1 cellular context compared by ENCODE assay signal in the genomic region with DNA sequence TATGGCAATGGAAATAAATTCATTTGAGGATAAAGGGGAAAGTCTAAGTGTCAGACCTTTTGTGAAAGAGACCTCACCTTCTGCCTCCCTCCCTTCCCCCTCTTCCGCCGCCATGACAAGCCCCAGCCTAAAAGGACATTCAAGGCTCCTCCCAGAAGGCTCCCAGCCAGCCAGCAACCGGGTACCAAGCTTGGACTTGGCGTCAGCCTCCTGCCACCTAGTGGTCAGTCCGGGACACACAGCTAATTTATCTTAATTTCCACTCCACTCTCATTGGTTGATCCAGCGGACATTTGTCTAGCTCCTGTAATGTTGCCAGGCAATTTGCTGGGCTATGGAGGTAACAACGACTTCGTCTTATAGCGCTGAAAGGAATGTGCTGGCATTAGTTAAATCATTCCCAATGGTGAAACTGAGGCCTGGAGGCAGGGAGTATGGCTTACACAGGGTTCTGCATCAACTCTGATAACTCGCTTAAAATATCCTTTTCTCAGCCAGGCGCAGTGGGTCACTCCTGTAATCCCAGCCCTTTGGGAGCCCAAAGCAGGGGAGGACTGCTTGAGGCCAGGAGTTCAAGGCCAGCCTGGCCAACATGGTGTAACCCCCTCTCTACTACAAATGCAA.
A peak's percentile ranks its signal among the peaks of the same experiment; 100 is the strongest.
TF ChIP-seq lines count a peak whose summit lies in the region.

No MANE protein-coding gene starts in this region.

TF ChIP-seq in H1, 55 proteins besides CTCF, POLR2A, EP300 and RAD21 (continued from another document):
- TF ChIP-seq, protein P1, sequence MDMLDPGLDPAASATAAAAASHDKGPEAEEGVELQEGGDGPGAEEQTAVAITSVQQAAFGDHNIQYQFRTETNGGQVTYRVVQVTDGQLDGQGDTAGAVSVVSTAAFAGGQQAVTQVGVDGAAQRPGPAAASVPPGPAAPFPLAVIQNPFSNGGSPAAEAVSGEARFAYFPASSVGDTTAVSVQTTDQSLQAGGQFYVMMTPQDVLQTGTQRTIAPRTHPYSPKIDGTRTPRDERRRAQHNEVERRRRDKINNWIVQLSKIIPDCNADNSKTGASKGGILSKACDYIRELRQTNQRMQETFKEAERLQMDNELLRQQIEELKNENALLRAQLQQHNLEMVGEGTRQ (IDR thresholded peaks at IDR 0.05; ENCODE audit: low read length), result no peak
- 0 out of 2 replicates have a peak, but pooled peaks have one; percentile 59 for TF ChIP-seq RFX5 (IDR thresholded peaks at IDR 0.05; ENCODE audit: borderline replicate concordance, low read depth, low read length)
- TF ChIP-seq, protein P2, sequence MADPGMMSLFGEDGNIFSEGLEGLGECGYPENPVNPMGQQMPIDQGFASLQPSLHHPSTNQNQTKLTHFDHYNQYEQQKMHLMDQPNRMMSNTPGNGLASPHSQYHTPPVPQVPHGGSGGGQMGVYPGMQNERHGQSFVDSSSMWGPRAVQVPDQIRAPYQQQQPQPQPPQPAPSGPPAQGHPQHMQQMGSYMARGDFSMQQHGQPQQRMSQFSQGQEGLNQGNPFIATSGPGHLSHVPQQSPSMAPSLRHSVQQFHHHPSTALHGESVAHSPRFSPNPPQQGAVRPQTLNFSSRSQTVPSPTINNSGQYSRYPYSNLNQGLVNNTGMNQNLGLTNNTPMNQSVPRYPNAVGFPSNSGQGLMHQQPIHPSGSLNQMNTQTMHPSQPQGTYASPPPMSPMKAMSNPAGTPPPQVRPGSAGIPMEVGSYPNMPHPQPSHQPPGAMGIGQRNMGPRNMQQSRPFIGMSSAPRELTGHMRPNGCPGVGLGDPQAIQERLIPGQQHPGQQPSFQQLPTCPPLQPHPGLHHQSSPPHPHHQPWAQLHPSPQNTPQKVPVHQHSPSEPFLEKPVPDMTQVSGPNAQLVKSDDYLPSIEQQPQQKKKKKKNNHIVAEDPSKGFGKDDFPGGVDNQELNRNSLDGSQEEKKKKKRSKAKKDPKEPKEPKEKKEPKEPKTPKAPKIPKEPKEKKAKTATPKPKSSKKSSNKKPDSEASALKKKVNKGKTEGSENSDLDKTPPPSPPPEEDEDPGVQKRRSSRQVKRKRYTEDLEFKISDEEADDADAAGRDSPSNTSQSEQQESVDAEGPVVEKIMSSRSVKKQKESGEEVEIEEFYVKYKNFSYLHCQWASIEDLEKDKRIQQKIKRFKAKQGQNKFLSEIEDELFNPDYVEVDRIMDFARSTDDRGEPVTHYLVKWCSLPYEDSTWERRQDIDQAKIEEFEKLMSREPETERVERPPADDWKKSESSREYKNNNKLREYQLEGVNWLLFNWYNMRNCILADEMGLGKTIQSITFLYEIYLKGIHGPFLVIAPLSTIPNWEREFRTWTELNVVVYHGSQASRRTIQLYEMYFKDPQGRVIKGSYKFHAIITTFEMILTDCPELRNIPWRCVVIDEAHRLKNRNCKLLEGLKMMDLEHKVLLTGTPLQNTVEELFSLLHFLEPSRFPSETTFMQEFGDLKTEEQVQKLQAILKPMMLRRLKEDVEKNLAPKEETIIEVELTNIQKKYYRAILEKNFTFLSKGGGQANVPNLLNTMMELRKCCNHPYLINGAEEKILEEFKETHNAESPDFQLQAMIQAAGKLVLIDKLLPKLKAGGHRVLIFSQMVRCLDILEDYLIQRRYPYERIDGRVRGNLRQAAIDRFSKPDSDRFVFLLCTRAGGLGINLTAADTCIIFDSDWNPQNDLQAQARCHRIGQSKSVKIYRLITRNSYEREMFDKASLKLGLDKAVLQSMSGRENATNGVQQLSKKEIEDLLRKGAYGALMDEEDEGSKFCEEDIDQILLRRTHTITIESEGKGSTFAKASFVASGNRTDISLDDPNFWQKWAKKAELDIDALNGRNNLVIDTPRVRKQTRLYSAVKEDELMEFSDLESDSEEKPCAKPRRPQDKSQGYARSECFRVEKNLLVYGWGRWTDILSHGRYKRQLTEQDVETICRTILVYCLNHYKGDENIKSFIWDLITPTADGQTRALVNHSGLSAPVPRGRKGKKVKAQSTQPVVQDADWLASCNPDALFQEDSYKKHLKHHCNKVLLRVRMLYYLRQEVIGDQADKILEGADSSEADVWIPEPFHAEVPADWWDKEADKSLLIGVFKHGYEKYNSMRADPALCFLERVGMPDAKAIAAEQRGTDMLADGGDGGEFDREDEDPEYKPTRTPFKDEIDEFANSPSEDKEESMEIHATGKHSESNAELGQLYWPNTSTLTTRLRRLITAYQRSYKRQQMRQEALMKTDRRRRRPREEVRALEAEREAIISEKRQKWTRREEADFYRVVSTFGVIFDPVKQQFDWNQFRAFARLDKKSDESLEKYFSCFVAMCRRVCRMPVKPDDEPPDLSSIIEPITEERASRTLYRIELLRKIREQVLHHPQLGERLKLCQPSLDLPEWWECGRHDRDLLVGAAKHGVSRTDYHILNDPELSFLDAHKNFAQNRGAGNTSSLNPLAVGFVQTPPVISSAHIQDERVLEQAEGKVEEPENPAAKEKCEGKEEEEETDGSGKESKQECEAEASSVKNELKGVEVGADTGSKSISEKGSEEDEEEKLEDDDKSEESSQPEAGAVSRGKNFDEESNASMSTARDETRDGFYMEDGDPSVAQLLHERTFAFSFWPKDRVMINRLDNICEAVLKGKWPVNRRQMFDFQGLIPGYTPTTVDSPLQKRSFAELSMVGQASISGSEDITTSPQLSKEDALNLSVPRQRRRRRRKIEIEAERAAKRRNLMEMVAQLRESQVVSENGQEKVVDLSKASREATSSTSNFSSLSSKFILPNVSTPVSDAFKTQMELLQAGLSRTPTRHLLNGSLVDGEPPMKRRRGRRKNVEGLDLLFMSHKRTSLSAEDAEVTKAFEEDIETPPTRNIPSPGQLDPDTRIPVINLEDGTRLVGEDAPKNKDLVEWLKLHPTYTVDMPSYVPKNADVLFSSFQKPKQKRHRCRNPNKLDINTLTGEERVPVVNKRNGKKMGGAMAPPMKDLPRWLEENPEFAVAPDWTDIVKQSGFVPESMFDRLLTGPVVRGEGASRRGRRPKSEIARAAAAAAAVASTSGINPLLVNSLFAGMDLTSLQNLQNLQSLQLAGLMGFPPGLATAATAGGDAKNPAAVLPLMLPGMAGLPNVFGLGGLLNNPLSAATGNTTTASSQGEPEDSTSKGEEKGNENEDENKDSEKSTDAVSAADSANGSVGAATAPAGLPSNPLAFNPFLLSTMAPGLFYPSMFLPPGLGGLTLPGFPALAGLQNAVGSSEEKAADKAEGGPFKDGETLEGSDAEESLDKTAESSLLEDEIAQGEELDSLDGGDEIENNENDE (IDR thresholded peaks at IDR 0.05; ENCODE audit: insufficient replicate concordance, low read length), result no peak
- TF ChIP-seq YY1 (IDR thresholded peaks at IDR 0.05; ENCODE audit: low read depth, low read length), result peak; percentile 94
- TF ChIP-seq ASH2L (IDR thresholded peaks at IDR 0.05; ENCODE audit: low read length), result no peak
- no peak for TF ChIP-seq KDM4A (IDR thresholded peaks at IDR 0.05; ENCODE audit: low read depth, low read length, severe bottlenecking)
- no peak for TF ChIP-seq NRF1 (IDR thresholded peaks at IDR 0.05; ENCODE audit: low read depth, low read length)
- no peak for TF ChIP-seq KDM5A (IDR thresholded peaks at IDR 0.05; ENCODE audit: low read length)
